ENCODE assay signal across 16 cellular contexts in the genomic region with DNA sequence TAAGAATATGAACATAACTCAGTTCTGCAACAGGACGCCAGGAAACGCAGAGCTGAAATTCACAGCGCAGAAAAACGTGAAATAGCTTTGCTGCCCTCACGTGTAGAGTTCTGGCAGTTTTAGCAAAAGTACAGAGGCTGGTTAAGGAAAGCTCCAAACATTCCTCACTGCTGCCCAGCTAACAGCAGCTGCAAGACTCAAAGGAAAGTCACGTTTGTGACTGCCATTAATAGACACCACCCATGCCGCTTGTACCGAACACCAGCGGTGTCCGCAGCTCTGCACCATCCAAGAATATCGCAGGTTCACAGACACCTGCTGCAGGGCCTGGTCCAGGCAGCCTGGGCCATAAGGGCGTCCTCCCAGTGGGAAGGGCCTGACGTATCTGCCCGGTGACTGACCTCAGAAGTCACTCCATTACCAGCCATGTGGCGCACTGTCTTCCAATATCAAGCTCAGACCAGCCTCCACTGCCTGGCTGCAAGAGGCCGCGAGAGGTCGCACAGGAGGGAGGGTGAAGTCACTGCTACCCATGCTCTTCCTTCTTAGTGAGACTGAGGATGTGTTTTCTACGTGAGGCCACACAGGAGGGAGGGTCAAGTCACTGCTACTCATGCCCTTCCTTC.
DNase-seq lines count a peak whose midpoint lies in the region; ATAC-seq and TF ChIP-seq lines count a peak whose summit lies in the region.
"Had no signal": no experiment of that assay in that cellular context is flagged by ENCODE, and none has a peak within 500 bp of the region (broad histone marks: within the 10 kb centered on the region; RNA-seq: fewer than 3 reads in every experiment).

No MANE protein-coding gene starts in this region.

- H3K4me3 ChIP-seq in AG04449 (ENCODE audit: low read depth, low read length) (no peak overlapping the region), fibroblast of pulmonary artery (replicated peaks; ENCODE audit: low read depth, low read length) (no peak overlapping the region), lower leg skin (ENCODE audit: low read depth, poor library complexity, severe bottlenecking) (no peak overlapping the region)
- H3K4me3 ChIP-seq: colonic mucosa, suprapubic skin had no signal

- no peak for DNase-seq in AG04449 (ENCODE audit: low read depth, low spot score)
- DNase-seq in HFFc6 = peak; percentile 53
- DNase-seq in fibroblast of pulmonary artery (ENCODE audit: low read depth) = peak; percentile 26
- DNase-seq in omental fat pad (ENCODE audit: low spot score) = no peak
- no peak for DNase-seq in activated gamma-delta T cell (lab: John Stamatoyannopoulos, UW)
- no peak for DNase-seq in lower leg skin (ENCODE audit: low spot score in 2 of 2)
- DNase-seq: activated CD4-positive, alpha-beta T cell treated with anti-CD3 and anti-CD28 coated beads, Interleukin-2, amount 10 ng/mL, durations not matched to agents 7 days and 5 days; activated naive CD4-positive, alpha-beta T cell treated with anti-CD3 and anti-CD28 coated beads for 36 hours; CD8-positive, alpha-beta T cell; colonic mucosa; DND-41; NCI-H524 had no signal

- peaks cover 2% of the 10 kb centered on the region; the same call in 1 of the 2 replicates for H3K27me3 Mint-ChIP-seq in HFFc6 (ENCODE audit: insufficient read depth)
- H3K27me3 Mint-ChIP-seq: activated CD4-positive, alpha-beta T cell treated with anti-CD3 and anti-CD28 coated beads, Interleukin-2, amount 10 ng/mL, durations not matched to agents 7 days and 5 days had no signal

- peak; percentile 10 for ATAC-seq in omental fat pad (ENCODE audit: low FRiP score)
- no peak for ATAC-seq in HG03354 (IDR thresholded peaks at IDR 0.05; ENCODE audit: poor library complexity, severe bottlenecking, unreplicated experiment)
- no peak for ATAC-seq in HG02678 (IDR thresholded peaks at IDR 0.05; ENCODE audit: unreplicated experiment)
- ATAC-seq: CD8-positive, alpha-beta T cell; Right ventricle myocardium inferior had no signal

- peaks cover 8% of the 10 kb centered on the region; the same call in 1 of the 2 replicates for H3K4me1 Mint-ChIP-seq in HFFc6 (ENCODE audit: low read depth)
- H3K4me1 Mint-ChIP-seq: activated CD4-positive, alpha-beta T cell treated with anti-CD3 and anti-CD28 coated beads, Interleukin-2, amount 10 ng/mL, durations not matched to agents 7 days and 5 days had no signal

- POLR2A ChIA-PET in AG04449 (lab: Yijun Ruan, JAX) = no interaction called here

- H3K9me3 Mint-ChIP-seq in HFFc6 = no peaks in the 10 kb centered on the region
- H3K9me3 Mint-ChIP-seq: activated CD4-positive, alpha-beta T cell treated with anti-CD3 and anti-CD28 coated beads, Interleukin-2, amount 10 ng/mL, durations not matched to agents 7 days and 5 days; activated naive CD4-positive, alpha-beta T cell treated with anti-CD3 and anti-CD28 coated beads for 36 hours; CD8-positive, alpha-beta T cell had no signal

- H3K27ac Mint-ChIP-seq in HFFc6 = no peak overlapping the region
- H3K27ac Mint-ChIP-seq: activated CD4-positive, alpha-beta T cell treated with anti-CD3 and anti-CD28 coated beads, Interleukin-2, amount 10 ng/mL, durations not matched to agents 7 days and 5 days; activated naive CD4-positive, alpha-beta T cell treated with anti-CD3 and anti-CD28 coated beads for 36 hours; CD8-positive, alpha-beta T cell had no signal

- TF ChIP-seq CTCF in AG04449 (IDR thresholded peaks at IDR 0.05; ENCODE audit: insufficient read depth, low read length, missing control alignments) = peak; percentile 35
- peak; percentile 66 for TF ChIP-seq CTCF in HFFc6 (IDR thresholded peaks at IDR 0.05)
- TF ChIP-seq CTCF in fibroblast of pulmonary artery (IDR thresholded peaks at IDR 0.05; ENCODE audit: low read length, missing control alignments) = no peak
- TF ChIP-seq CTCF in omental fat pad (IDR thresholded peaks at IDR 0.05) = no peak
- TF ChIP-seq CTCF in lower leg skin (IDR thresholded peaks at IDR 0.05) = no peak

- no peak for TF ChIP-seq POLR2A in lower leg skin (IDR thresholded peaks at IDR 0.05)

- intact Hi-C loops in lower leg skin (cut with DNase I; ENCODE audit: low total_unique reads) = no loop called here

- WGBS in lower leg skin, 2 donors = 82 to 87% methylated on average over 19 of the region's 19 CpGs

- H3K4me3 Mint-ChIP-seq in HFFc6 = no peak overlapping the region
- H3K4me3 Mint-ChIP-seq: activated CD4-positive, alpha-beta T cell treated with anti-CD3 and anti-CD28 coated beads, Interleukin-2, amount 10 ng/mL, durations not matched to agents 7 days and 5 days; activated naive CD4-positive, alpha-beta T cell treated with anti-CD3 and anti-CD28 coated beads for 36 hours; CD8-positive, alpha-beta T cell had no signal

- CTCF ChIA-PET in AG04449 (lab: Yijun Ruan, JAX) = interaction anchor here (0.7 to 2.4 kb wide), 12 partner anchors 14 to 746 kb away, joined by 3 to 16 read pairs (median 4); no protein-coding TSS in a partner anchor

- no peaks in the 10 kb centered on the region for H3K36me3 Mint-ChIP-seq in HFFc6 (ENCODE audit: low read depth)

Comparison
In these comparisons a context has a peak if more than half of its experiments do, and no peak if none do; other contexts are left out.
1. DNase-seq: peak in HFFc6 (single experiment) and fibroblast of pulmonary artery (single experiment); none in AG04449 (single experiment), omental fat pad (single experiment), activated gamma-delta T cell (single experiment) and lower leg skin (0 of 2).
2. CTCF ChIP-seq: peak in AG04449 (single experiment) and HFFc6 (single experiment); none in fibroblast of pulmonary artery (single experiment), omental fat pad (0 of 3) and lower leg skin (0 of 3).